ENCODE assay signal across 8 cellular contexts in the genomic region with DNA sequence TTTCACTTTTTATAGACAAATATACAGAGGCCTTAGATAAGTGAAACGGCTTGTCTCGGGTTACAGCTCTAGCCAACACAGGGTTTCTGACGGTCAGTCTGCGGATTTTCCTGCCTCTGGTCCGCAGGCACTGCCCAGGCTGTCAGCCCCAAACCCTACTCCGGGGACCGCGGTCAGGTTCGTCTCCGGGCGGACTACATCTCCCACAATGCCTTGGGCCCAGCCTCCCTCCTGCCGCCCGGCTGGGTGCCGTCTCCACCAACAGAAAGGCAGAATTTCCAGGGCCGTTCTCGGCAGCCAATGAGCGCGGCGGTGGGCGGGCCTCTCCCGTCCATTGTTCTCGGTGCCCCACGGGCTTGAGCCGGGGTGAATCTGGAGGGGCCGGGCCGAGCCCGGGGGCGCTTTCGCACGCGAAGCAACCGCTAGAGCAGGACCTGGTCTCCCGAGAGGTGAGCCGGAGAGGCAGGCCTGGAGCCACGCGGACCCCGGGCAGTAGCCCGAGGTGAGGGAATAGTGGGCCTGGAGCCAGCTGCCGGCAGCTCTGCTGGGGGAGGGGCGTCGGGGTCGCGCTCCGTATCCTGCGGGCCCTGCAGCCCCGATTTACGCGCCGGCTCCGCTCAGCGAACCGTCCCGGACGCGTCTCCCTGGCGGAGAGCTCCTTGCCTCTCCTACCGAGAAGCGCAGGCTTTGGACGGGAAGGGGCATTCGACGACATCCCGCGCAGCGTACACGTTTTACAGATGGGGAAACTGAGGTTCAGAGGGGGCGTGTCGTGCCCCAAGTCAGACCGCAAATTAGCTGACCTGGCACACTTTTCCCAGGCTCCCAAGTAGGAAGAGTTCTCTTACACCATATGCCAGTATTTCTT. TPM values are rescaled to one million over a fixed set of nuclear protein-coding genes. Genes with fewer than 3 reads are reported as not detected.
DNase-seq lines count a peak whose midpoint lies in the region; ATAC-seq and TF ChIP-seq lines count a peak whose summit lies in the region.

A gene (plus strand): TSS at position 323 of the 868 bp plus-strand sequence. CDS start 2,919 bp downstream, outside the sequence.

- TF ChIP-seq CTCF in HFF-Myc (IDR thresholded peaks at IDR 0.05; ENCODE audit: low read depth, low read length, missing control alignments) (no peak), gastroesophageal sphincter (IDR thresholded peaks at IDR 0.05) (peak in 1 of 4 experiments; percentile 9), neutrophil (IDR thresholded peaks at IDR 0.05) (no peak), subcutaneous adipose tissue (IDR thresholded peaks at IDR 0.05; ENCODE audit: low read depth) (no peak)

- no peak for TF ChIP-seq EP300 in gastroesophageal sphincter (IDR thresholded peaks at IDR 0.05)

- H3K36me3 Mint-ChIP-seq in activated naive CD4-positive, alpha-beta T cell treated with anti-CD3 and anti-CD28 coated beads for 36 hours (ENCODE audit: low read depth): peaks cover 9% of the 10 kb centered on the region

- H3K4me3 Mint-ChIP-seq in activated naive CD4-positive, alpha-beta T cell treated with anti-CD3 and anti-CD28 coated beads for 36 hours: peak within 1 kb of the TSS; percentile 90

- 0 to 20% methylated on average over 1 to 4 of the region's 68 CpGs for WGBS in gastroesophageal sphincter (ENCODE audit: low coverage in 1 of 2), 2 donors

- CTCF ChIA-PET in activated naive CD4-positive, alpha-beta T cell treated with anti-CD3 and anti-CD28 coated beads for 36 hours (lab: Charles Lee): interaction anchor here (0.9 to 2.2 kb wide), 3 partner anchors 12 to 327 kb away, joined by 3 to 16 read pairs (median 3); no protein-coding TSS in a partner anchor

- H3K9me3 ChIP-seq in SJSA1 (replicated peaks) (no peaks in the 10 kb centered on the region), gastroesophageal sphincter (no peaks in the 10 kb centered on the region), neutrophil (no peaks in the 10 kb centered on the region)

- H3K4me3 ChIP-seq in HFF-Myc (replicated peaks; ENCODE audit: low read depth, low read length) (peak within 1 kb of the TSS; percentile 93), SJSA1 (peak within 1 kb of the TSS; percentile 90), gastroesophageal sphincter (peak within 1 kb of the TSS; percentile 85 to 90), neutrophil (ENCODE audit: low read depth in 1 of 2, low read length in 1 of 2) (peak within 1 kb of the TSS; percentile 97)

- 0 out of 2 replicates have a peak, but pooled peaks cover 4% of the 10 kb centered on the region for H3K27me3 ChIP-seq in SJSA1 (replicated peaks)
- no peaks in the 10 kb centered on the region for H3K27me3 ChIP-seq in gastroesophageal sphincter
- H3K27me3 ChIP-seq in neutrophil: no peaks in the 10 kb centered on the region

- H3K4me1 ChIP-seq in SJSA1 (replicated peaks) (0 out of 2 replicates have a peak, but pooled peaks cover 3% of the 10 kb centered on the region), gastroesophageal sphincter (peaks cover 0 to 30% (median 2%) of the 10 kb centered on the region in 3 donors), neutrophil (ENCODE audit: control insufficient read depth in 1 of 2, insufficient read depth in 1 of 2, low read depth in 1 of 2, low read length in 1 of 2) (peaks cover 48 to 50% of the 10 kb centered on the region in 2 experiments)

- no peaks in the 10 kb centered on the region for H3K27me3 Mint-ChIP-seq in activated naive CD4-positive, alpha-beta T cell treated with anti-CD3 and anti-CD28 coated beads for 36 hours (ENCODE audit: low read depth)

- TF ChIP-seq POLR2A in gastroesophageal sphincter (IDR thresholded peaks at IDR 0.05): no peak

- peaks cover 24% of the 10 kb centered on the region for H3K36me3 ChIP-seq in SJSA1
- peaks cover 0 to 21% of the 10 kb centered on the region in 2 donors for H3K36me3 ChIP-seq in gastroesophageal sphincter
- peaks cover 4% of the 10 kb centered on the region for H3K36me3 ChIP-seq in neutrophil

- H3K9me3 Mint-ChIP-seq in activated naive CD4-positive, alpha-beta T cell treated with anti-CD3 and anti-CD28 coated beads for 36 hours: no peaks in the 10 kb centered on the region

- intact Hi-C loops in activated naive CD4-positive, alpha-beta T cell treated with anti-CD3 and anti-CD28 coated beads for 36 hours (cut with micrococcal nuclease): loop anchor here (1.0 to 5.0 kb wide), 5 partner anchors 30 to 472 kb away; a partner anchor contains a TSS

- no peak within 1 kb of the TSS for H3K27ac Mint-ChIP-seq in activated naive CD4-positive, alpha-beta T cell treated with anti-CD3 and anti-CD28 coated beads for 36 hours

- ATAC-seq in gastroesophageal sphincter: peak; percentile 99

- peaks cover 61% of the 10 kb centered on the region for H3K4me1 Mint-ChIP-seq in activated naive CD4-positive, alpha-beta T cell treated with anti-CD3 and anti-CD28 coated beads for 36 hours (ENCODE audit: low read depth)

- DNase-seq in GM03348 (ENCODE audit: low spot score): peak; percentile 98
- DNase-seq in HFF-Myc (ENCODE audit: extremely low read depth, low read depth): peak; percentile 81
- peak; percentile 89 for DNase-seq in MV-4-11 (lab: John Stamatoyannopoulos, UW)
- DNase-seq in SJSA1 (ENCODE audit: low read depth in 1 of 2, low spot score in 2 of 2): peak; percentile 94 to 96
- DNase-seq in activated naive CD4-positive, alpha-beta T cell treated with anti-CD3 and anti-CD28 coated beads for 36 hours: peak; percentile 97

- H3K27ac ChIP-seq in SJSA1 (peak within 1 kb of the TSS; percentile 80), gastroesophageal sphincter (peak within 1 kb of the TSS in 3 of 4 donors; percentile 78 to 84 (median 80)), neutrophil (peak within 1 kb of the TSS; percentile 58)

RNA-seq across cellular contexts. Expression of the gene that starts here (rescaled TPM):
- total RNA-seq in SJSA1 (2014; rRNA removed; shearing (Covaris generic)): 8.1 and 10.1 TPM in 2 replicates
- 1 to 10 TPM; 5.3 to 5.6 TPM for total RNA-seq in activated naive CD4-positive, alpha-beta T cell treated with anti-CD3 and anti-CD28 coated beads for 36 hours
- total RNA-seq in gastroesophageal sphincter: 10 to 100 TPM in 1 of 4 donors, 1 to 10 TPM in 3; 3.5 to 13.8 (median 7.1) TPM
- total RNA-seq in subcutaneous adipose tissue: 10 to 100 TPM in 3 of 4 donors, 1 to 10 TPM in 1; 7.8 to 26.0 (median 10.2) TPM

Comparison
In these comparisons a context has a peak if more than half of its experiments do, and no peak if none do; other contexts are left out.
1. Peak in every context shown above with its lines: DNase-seq, ATAC-seq, H3K4me3 ChIP-seq and H3K27ac ChIP-seq.